ENCODE assay signal across 23 cellular contexts in genomic region chr15:101411588-101411987, GRCh38.
"Had no signal": no experiment of that assay in that cellular context is flagged by ENCODE, and none has a peak within 500 bp of the region (broad histone marks: within the 10 kb centered on the region; RNA-seq: fewer than 3 reads in every experiment).

No MANE protein-coding gene starts in this region.

- H3K27ac ChIP-seq: HL-60, KMS-11, SJSA1, SK-N-MC had no signal

- H3K4me3 ChIP-seq: K562, SJSA1, SK-N-MC had no signal

- H3K36me3 ChIP-seq: SJSA1 had no signal

- H3K9ac ChIP-seq: KMS-11 had no signal

- ATAC-seq: K562 had no signal

- H3K27ac Mint-ChIP-seq: IgD-negative memory B cell had no signal

- DNase-seq: Kasumi-1, MM.1S, NCI-H1092 treated with DMSO at 0.1 percent for 48 hours, NCI-H1436, NCI-H187, NCI-H2029, NCI-H2081 treated with DMSO at 0.1 percent for 48 hours, NCI-H2171, NCI-H226, NCI-H446, NCI-H510A, NCI-H524 treated with DMSO at 0.1 percent for 48 hours, NCI-H69, NCI-H774, Right ventricle myocardium superior, RPMI8226, SIG-M5 had no signal

- H3K4me3 Mint-ChIP-seq: IgD-negative memory B cell had no signal

- H3K4me1 ChIP-seq: SJSA1 had no signal

- H3K9me3 Mint-ChIP-seq: IgD-negative memory B cell had no signal

- H3K27me3 ChIP-seq: SJSA1 had no signal

- H3K9me3 ChIP-seq: SJSA1 had no signal

- H3K4me2 ChIP-seq: KMS-11 had no signal
